Comparison of ENCODE assay signal across 9 cellular contexts in the genomic region with DNA sequence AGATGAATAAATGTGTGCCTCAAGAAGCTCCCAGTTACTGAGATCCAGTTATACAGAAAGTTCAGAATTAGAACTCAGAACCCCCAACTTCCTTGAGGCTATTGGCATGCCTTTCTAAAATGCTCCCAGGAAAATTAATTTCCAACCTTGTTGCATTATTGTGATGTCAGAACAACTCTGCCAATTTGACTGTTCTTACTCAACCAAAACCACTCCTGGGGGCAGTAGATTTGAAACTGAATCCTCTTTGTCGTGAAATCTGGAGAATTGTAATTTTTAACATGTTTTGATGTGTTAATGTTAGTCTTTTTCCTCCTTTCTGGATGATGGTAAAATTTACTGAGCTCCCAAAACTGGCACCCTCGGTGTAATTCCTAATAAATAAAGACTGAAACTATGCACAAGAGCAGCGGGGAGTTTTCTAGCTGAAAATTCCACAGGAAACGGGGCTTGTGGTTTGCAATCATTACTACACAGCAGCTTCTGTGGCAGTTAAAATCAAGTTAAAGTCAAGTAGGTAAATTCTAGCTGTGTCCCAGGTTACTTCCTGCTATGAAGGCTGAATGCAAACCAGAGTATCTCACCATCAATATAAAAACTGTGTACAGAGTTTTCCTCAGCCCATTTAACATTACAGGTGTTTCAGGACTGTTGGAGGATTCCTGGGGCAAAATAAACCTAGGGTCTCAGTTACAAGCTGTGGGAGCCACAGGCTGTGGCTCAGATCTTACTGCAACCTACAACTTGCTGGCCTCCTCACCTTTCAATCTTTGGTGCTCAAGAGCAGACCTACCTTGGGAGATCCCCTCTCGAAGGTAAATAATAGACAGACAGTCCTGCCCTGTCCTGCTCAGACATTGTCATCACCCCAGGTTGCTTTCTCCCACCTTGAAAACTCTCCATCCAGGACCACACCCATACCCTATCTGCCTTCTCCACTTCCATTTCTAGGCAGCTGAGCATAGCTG.
A peak's percentile ranks its signal among the peaks of the same experiment; 100 is the strongest.
DNase-seq lines count a peak whose midpoint lies in the region; ATAC-seq and TF ChIP-seq lines count a peak whose summit lies in the region.
"Had no signal": no experiment of that assay in that cellular context is flagged by ENCODE, and none has a peak within 500 bp of the region (broad histone marks: within the 10 kb centered on the region; RNA-seq: fewer than 3 reads in every experiment).

No MANE protein-coding gene starts in this region.

- H3K9me3 Mint-ChIP-seq in naive B cell (peaks cover 0 to 3% (median 0%) of the 10 kb centered on the region in 7 donors), endothelial cell (ENCODE audit: unreplicated experiment) (no peaks in the 10 kb centered on the region)

- peak overlapping the region in 3 of 6 donors; percentile 11 to 81 (median 39) for H3K27ac Mint-ChIP-seq in naive B cell
- H3K27ac Mint-ChIP-seq in endothelial cell (ENCODE audit: unreplicated experiment) = no peak overlapping the region

- no peaks in the 10 kb centered on the region for H3K36me3 Mint-ChIP-seq in naive B cell
- H3K36me3 Mint-ChIP-seq in endothelial cell (ENCODE audit: low read depth, unreplicated experiment) = no peaks in the 10 kb centered on the region

- DNase-seq in naive B cell (no peak), endothelial cell (ENCODE audit: low spot score) (no peak), inferior parietal cortex (ENCODE audit: extremely low spot score) (no peak), SHP77 (lab: John Stamatoyannopoulos, UW) (no peak)
- DNase-seq: GDM1, NCI-H1092 treated with DMSO at 0.1 percent for 48 hours had no signal

- no peak for TF ChIP-seq CTCF in endothelial cell (IDR thresholded peaks at IDR 0.05; ENCODE audit: unreplicated experiment)

- peaks cover 8 to 14% (median 13%) of the 10 kb centered on the region in 3 donors for H3K4me1 Mint-ChIP-seq in naive B cell
- no peaks in the 10 kb centered on the region for H3K4me1 Mint-ChIP-seq in endothelial cell (ENCODE audit: unreplicated experiment)

- ATAC-seq in GM18861 (IDR thresholded peaks at IDR 0.05; ENCODE audit: unreplicated experiment) (peak; percentile 57), GM21381 (IDR thresholded peaks at IDR 0.05; ENCODE audit: unreplicated experiment) (peak; percentile 59), HG03442 (IDR thresholded peaks at IDR 0.05; ENCODE audit: unreplicated experiment) (peak; percentile 62), naive B cell (ENCODE audit: low read depth in 2 of 2) (peak; percentile 48 to 52)

- peak overlapping the region in 1 of 8 donors; percentile 1 for H3K4me3 Mint-ChIP-seq in naive B cell
- no peak overlapping the region for H3K4me3 Mint-ChIP-seq in endothelial cell (ENCODE audit: unreplicated experiment)

- H3K27me3 Mint-ChIP-seq in naive B cell (peaks cover 8 to 18% (median 13%) of the 10 kb centered on the region in 3 donors), endothelial cell (ENCODE audit: unreplicated experiment) (peaks cover 2% of the 10 kb centered on the region)
